21 cellular contexts compared by ENCODE assay signal in the genomic region with DNA sequence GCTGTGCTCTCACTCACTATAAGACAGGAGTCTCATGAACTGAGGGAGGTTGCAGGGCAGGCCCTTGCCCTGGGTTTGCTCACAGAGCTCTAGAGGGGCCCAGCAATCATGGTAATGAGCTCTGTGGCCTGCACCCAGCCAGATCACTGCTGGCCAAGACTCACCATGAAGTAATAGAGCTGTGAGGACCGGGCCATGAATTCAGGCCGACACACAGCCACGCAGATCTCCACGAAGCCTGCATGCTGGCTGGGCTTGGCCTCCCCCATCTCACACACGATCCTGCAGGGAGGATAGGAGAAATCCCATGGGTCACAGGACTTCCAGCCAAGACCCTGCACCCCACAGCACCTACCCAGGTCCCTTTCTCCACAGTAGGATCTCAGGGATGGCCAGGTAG.
A peak's percentile ranks its signal among the peaks of the same experiment; 100 is the strongest.
DNase-seq lines count a peak whose midpoint lies in the region; ATAC-seq, FAIRE-seq and TF ChIP-seq lines count a peak whose summit lies in the region.
"Had no signal": no experiment of that assay in that cellular context is flagged by ENCODE, and none has a peak within 500 bp of the region (broad histone marks: within the 10 kb centered on the region; RNA-seq: fewer than 3 reads in every experiment).

No MANE protein-coding gene starts in this region.

- no peak overlapping the region for H4K5ac ChIP-seq in H1 (ENCODE audit: insufficient read length, low read depth, low read length)

- H3K23ac ChIP-seq in H1 (ENCODE audit: insufficient read length), result no peak overlapping the region

- no peaks in the 10 kb centered on the region for H3K79me1 ChIP-seq in H1 (ENCODE audit: low read depth, low read length)

- TF ChIP-seq CTCF in heart left ventricle (IDR thresholded peaks at IDR 0.05) (no peak), H1 (IDR thresholded peaks at IDR 0.05; ENCODE audit: control extremely low read depth in 1 of 3, insufficient read depth in 1 of 3, low read depth in 1 of 3, low read length in 3 of 3) (no peak)

- no peaks in the 10 kb centered on the region for H3K9me3 ChIP-seq in heart left ventricle
- no peaks in the 10 kb centered on the region for H3K9me3 ChIP-seq in H1 (ENCODE audit: insufficient read depth in 2 of 2, low read depth in 1 of 2, low read length in 1 of 2)
- H3K9me3 ChIP-seq: BLaER1 had no signal

- no peak overlapping the region for H2BK12ac ChIP-seq in H1 (ENCODE audit: low read depth, low read length)

- no peak overlapping the region for H3K4me2 ChIP-seq in H1 (ENCODE audit: insufficient read depth in 1 of 2, low read depth in 2 of 2, low read length in 2 of 2)
- H3K4me2 ChIP-seq: BLaER1 had no signal

- H3K27ac ChIP-seq in heart left ventricle (no peak overlapping the region), H1 (ENCODE audit: low read depth, low read length) (no peak overlapping the region)
- H3K27ac ChIP-seq: 22Rv1, BLaER1, C4-2B had no signal

- H3K18ac ChIP-seq in H1 (ENCODE audit: extremely low read depth, low read length), result no peak overlapping the region

- CTCF ChIA-PET in H1 (lab: Charles Lee; ENCODE audit: partially characterized antibody), result interaction anchor here (0.8 to 1.5 kb wide), 4 partner anchors 9 to 100 kb away, joined by 3 read pairs; no protein-coding TSS in a partner anchor

- DNase-seq in Right ventricle myocardium inferior (ENCODE audit: missing footprints), result peak; percentile 63
- DNase-seq in heart left ventricle, result no peak
- no peak for DNase-seq in H1 (ENCODE audit: low read depth in 1 of 2, low spot score in 2 of 2)
- DNase-seq in posterior vena cava (ENCODE audit: low spot score), result peak; percentile 59
- DNase-seq in NCI-H446 (lab: John Stamatoyannopoulos, UW), result no peak
- DNase-seq in activated T-cell treated with anti-CD3 and anti-CD28 coated beads, Interleukin-2, amount 50 U/mL, for 24 hours, result no peak
- DNase-seq: CD4-positive, alpha-beta T cell; CD8-positive, alpha-beta memory T cell; DMS 273 treated with DMSO at 0.1 percent for 48 hours; DMS79; EL; GDM1; H9 had no signal

- no peaks in the 10 kb centered on the region for H4K20me1 ChIP-seq in H1 (replicated peaks in 1 of 2; ENCODE audit: control insufficient read depth in 1 of 2, insufficient read depth in 2 of 2, low read length in 2 of 2)
- H4K20me1 ChIP-seq: BLaER1 had no signal

- H3K9ac ChIP-seq in H1 (replicated peaks in 1 of 4; ENCODE audit: extremely low read depth in 1 of 4, low read depth in 3 of 4, low read length in 3 of 4), result no peak overlapping the region
- H3K9ac ChIP-seq: BLaER1 had no signal

- no peaks in the 10 kb centered on the region for H3K4me1 Mint-ChIP-seq in activated T-cell treated with anti-CD3 and anti-CD28 coated beads, Interleukin-2, amount 50 U/mL, for 24 hours (ENCODE audit: low read depth)
- H3K4me1 Mint-ChIP-seq: B cell; CD8-positive, alpha-beta memory T cell had no signal

- H2AFZ ChIP-seq in H1 (ENCODE audit: low read length), result no peak overlapping the region

- ATAC-seq in Right ventricle myocardium inferior (no peak), heart left ventricle (no peak)
- ATAC-seq: GM12878, HCT116 had no signal

- no peak overlapping the region for H4K91ac ChIP-seq in H1 (replicated peaks; ENCODE audit: insufficient read length, low read length)

- no peaks in the 10 kb centered on the region for H3K36me3 Mint-ChIP-seq in activated T-cell treated with anti-CD3 and anti-CD28 coated beads, Interleukin-2, amount 50 U/mL, for 24 hours (ENCODE audit: low read depth)
- H3K36me3 Mint-ChIP-seq: CD8-positive, alpha-beta memory T cell had no signal

- no peak overlapping the region for H3K14ac ChIP-seq in H1 (ENCODE audit: insufficient read length)

- H3K27ac Mint-ChIP-seq in activated T-cell treated with anti-CD3 and anti-CD28 coated beads, Interleukin-2, amount 50 U/mL, for 24 hours, result no peak overlapping the region
- H3K27ac Mint-ChIP-seq: B cell; CD4-positive, alpha-beta T cell; CD8-positive, alpha-beta memory T cell; H9 had no signal

- H3K4me3 Mint-ChIP-seq in activated T-cell treated with anti-CD3 and anti-CD28 coated beads, Interleukin-2, amount 50 U/mL, for 24 hours, result no peak overlapping the region
- H3K4me3 Mint-ChIP-seq: B cell; CD4-positive, alpha-beta T cell; CD8-positive, alpha-beta memory T cell; H9 had no signal

- no peak overlapping the region for H3K56ac ChIP-seq in H1 (replicated peaks; ENCODE audit: insufficient read length, low read depth, low read length)

- H2BK20ac ChIP-seq in H1 (ENCODE audit: low read length), result no peak overlapping the region

- H2BK120ac ChIP-seq in H1 (replicated peaks; ENCODE audit: low read depth, low read length), result no peak overlapping the region

- H3K4me3 ChIP-seq in heart left ventricle (no peak overlapping the region), H1 (ENCODE audit: extremely low read depth in 1 of 4, insufficient read depth in 2 of 4, low read depth in 3 of 4, low read length in 4 of 4) (no peak overlapping the region)
- H3K4me3 ChIP-seq: BLaER1, GM12878 had no signal

- 78 to 96% (median 90%) methylated on average over 5 of the region's 5 CpGs; no CpG with 5 or more reads in 1 of the 4 donors for WGBS in heart left ventricle, 4 donors
- WGBS in H1 (ENCODE audit: extremely low coverage in 1 of 2, insufficient coverage in 1 of 2, insufficient read length in 1 of 2, insufficient replicate concordance in 2 of 2, low coverage in 1 of 2, low lambda C conversion rate in 2 of 2, missing lambda C conversion rate in 1 of 2), 2 experiments, result 95% methylated on average over 5 of the region's 5 CpGs; no CpG with 5 or more reads in 1 of the 2 experiments

- TF ChIP-seq EP300 in H1 (IDR thresholded peaks at IDR 0.05; ENCODE audit: borderline replicate concordance in 1 of 2, low read depth in 2 of 2, low read length in 2 of 2), result no peak

- H3K27me3 Mint-ChIP-seq in activated T-cell treated with anti-CD3 and anti-CD28 coated beads, Interleukin-2, amount 50 U/mL, for 24 hours, result peaks cover 2% of the 10 kb centered on the region

- no peak for TF ChIP-seq POLR2A in heart left ventricle (IDR thresholded peaks at IDR 0.05)
- TF ChIP-seq POLR2A in H1 (IDR thresholded peaks at IDR 0.05; ENCODE audit: control extremely low read depth in 1 of 2, low read depth in 2 of 2, low read length in 2 of 2), result no peak

- TF ChIP-seq RAD21 in H1 (IDR thresholded peaks at IDR 0.05 in 1 of 2, conservative IDR thresholded peaks at IDR 0.05 in 1 of 2; ENCODE audit: low read depth in 2 of 2, low read length in 2 of 2), result no peak

- H4K8ac ChIP-seq in H1 (ENCODE audit: extremely low read depth, insufficient read depth, low read length), result no peak overlapping the region

- no peak overlapping the region for H2AK5ac ChIP-seq in H1 (ENCODE audit: low read depth, low read length)

- H3K27me3 ChIP-seq in heart left ventricle, result no peaks in the 10 kb centered on the region
- H3K27me3 ChIP-seq in H1 (replicated peaks in 1 of 4; ENCODE audit: control insufficient read depth in 3 of 4, extremely low read depth in 1 of 4, insufficient read depth in 3 of 4, low read length in 3 of 4), result no peaks in the 10 kb centered on the region
- H3K27me3 ChIP-seq: BLaER1 had no signal

- no peak for FAIRE-seq in H1 (lab: Jason Lieb, UNC)
- FAIRE-seq: A204.1, D721Med, GM12878 had no signal

- no peaks in the 10 kb centered on the region for H3K9me3 Mint-ChIP-seq in activated T-cell treated with anti-CD3 and anti-CD28 coated beads, Interleukin-2, amount 50 U/mL, for 24 hours
- H3K9me3 Mint-ChIP-seq: CD4-positive, alpha-beta T cell; H9 had no signal

- 0 out of 2 replicates have a peak overlapping the region, but pooled peaks have one; percentile 5 for H2BK15ac ChIP-seq in H1 (ENCODE audit: low read length)

- no peak overlapping the region for H3K4ac ChIP-seq in H1 (replicated peaks; ENCODE audit: insufficient read length, low read depth, low read length)

- H3K79me2 ChIP-seq in H1 (ENCODE audit: control insufficient read depth in 1 of 2, insufficient read depth in 2 of 2, low read length in 2 of 2), result no peaks in the 10 kb centered on the region

- H3K36me3 ChIP-seq in heart left ventricle (peaks cover 0 to 9% (median 0%) of the 10 kb centered on the region in 9 donors), H1 (ENCODE audit: control insufficient read depth in 2 of 4, insufficient read depth in 4 of 4, low read length in 3 of 4) (no peaks in the 10 kb centered on the region)
- H3K36me3 ChIP-seq: BLaER1 had no signal

- H2BK5ac ChIP-seq in H1 (ENCODE audit: low read depth, low read length), result no peak overlapping the region

- intact Hi-C loops in Right ventricle myocardium inferior (cut with DNase I) (no loop called here), heart left ventricle (cut with DNase I) (no loop called here), posterior vena cava (cut with DNase I) (no loop called here)

- H3K4me1 ChIP-seq in heart left ventricle (peaks cover 0 to 3% (median 0%) of the 10 kb centered on the region in 12 donors), H1 (replicated peaks in 1 of 4; ENCODE audit: control insufficient read depth in 3 of 4, insufficient read depth in 4 of 4, low read length in 3 of 4) (peaks cover 8 to 16% (median 11%) of the 10 kb centered on the region in 4 experiments)
- H3K4me1 ChIP-seq: BLaER1 had no signal

- POLR2A ChIA-PET in H1 (lab: Charles Lee; ENCODE audit: partially characterized antibody), result interaction anchor here (1.2 kb wide), 1 partner anchor 10 kb away, joined by 3 read pairs; no protein-coding TSS in a partner anchor

- H3K23me2 ChIP-seq in H1 (ENCODE audit: low read depth, low read length), result no peaks in the 10 kb centered on the region

TF ChIP-seq in H1, 55 proteins besides CTCF, POLR2A, EP300 and RAD21:
- TF ChIP-seq, protein P1, sequence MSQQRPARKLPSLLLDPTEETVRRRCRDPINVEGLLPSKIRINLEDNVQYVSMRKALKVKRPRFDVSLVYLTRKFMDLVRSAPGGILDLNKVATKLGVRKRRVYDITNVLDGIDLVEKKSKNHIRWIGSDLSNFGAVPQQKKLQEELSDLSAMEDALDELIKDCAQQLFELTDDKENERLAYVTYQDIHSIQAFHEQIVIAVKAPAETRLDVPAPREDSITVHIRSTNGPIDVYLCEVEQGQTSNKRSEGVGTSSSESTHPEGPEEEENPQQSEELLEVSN (IDR thresholded peaks at IDR 0.05), result no peak
- TF ChIP-seq EZH2 (IDR thresholded peaks at IDR 0.05; ENCODE audit: low read depth, low read length, severe bottlenecking) (no peak), JUN (IDR thresholded peaks at IDR 0.05; ENCODE audit: low read depth, low read length) (no peak), BACH1 (IDR thresholded peaks at IDR 0.05; ENCODE audit: low read length) (no peak), TBP (IDR thresholded peaks at IDR 0.05; ENCODE audit: low read depth, low read length) (no peak), FOSL1 (IDR thresholded peaks at IDR 0.05; ENCODE audit: insufficient read depth, low read depth, low read length) (no peak), ZNF274 (IDR thresholded peaks at IDR 0.05; ENCODE audit: borderline replicate concordance, extremely low read depth, low read length) (no peak)

Comparison
In these comparisons a context has a peak if more than half of its experiments do, and no peak if none do; other contexts are left out.
1. DNase-seq: peak in Right ventricle myocardium inferior (single experiment) and posterior vena cava (single experiment); none in heart left ventricle (0 of 5), H1 (0 of 2), NCI-H446 (0 of 2) and activated T-cell treated with anti-CD3 and anti-CD28 coated beads, Interleukin-2, amount 50 U/mL, for 24 hours (single experiment).